Comparison of ENCODE assay signal across 32 cellular contexts in genomic region chr11:61176446-61176845, GRCh38. TPM values are rescaled to one million over a fixed set of nuclear protein-coding genes. Genes with fewer than 3 reads are reported as not detected.
"Had no signal": no experiment of that assay in that cellular context is flagged by ENCODE, and none has a peak within 500 bp of the region (broad histone marks: within the 10 kb centered on the region; RNA-seq: fewer than 3 reads in every experiment).

No MANE protein-coding gene starts in this region.

- DNase-seq: activated CD4-positive, alpha-beta memory T cell treated with anti-CD3 and anti-CD28 coated beads for 36 hours; activated CD4-positive, alpha-beta T cell treated with anti-CD3 and anti-CD28 coated beads for 36 hours; activated CD4-positive, alpha-beta T cell treated with anti-CD3 and anti-CD28 coated beads, Interleukin-2, amount 10 ng/mL, durations not matched to agents 24 days and 14 days; activated CD4-positive, CD25-positive, alpha-beta regulatory T cell; activated CD4-positive, CD25-positive, alpha-beta regulatory T cell treated with anti-CD3 and anti-CD28 coated beads, Interleukin-2, amount 50 U/mL, for 72 hours; activated CD8-positive, alpha-beta memory T cell treated with anti-CD3 and anti-CD28 coated beads, Interleukin-2, amount 10 ng/mL, durations not matched to agents 7 days and 5 days; activated CD8-positive, alpha-beta memory T cell treated with anti-CD3 and anti-CD28 coated beads, Interleukin-2, amount 50 U/mL, for 4 hours; activated CD8-positive, alpha-beta T cell treated with anti-CD3 and anti-CD28 coated beads, Interleukin-2, amount 10 ng/mL, durations not matched to agents 7 days and 5 days; activated effector memory CD4-positive, alpha-beta T cell treated with anti-CD3 and anti-CD28 coated beads, Interleukin-2, amount 50 U/mL, for 16 hours; activated naive CD4-positive, alpha-beta T cell treated with anti-CD3 and anti-CD28 coated beads for 36 hours; activated naive CD8-positive, alpha-beta T cell treated with anti-CD3 and anti-CD28 coated beads for 36 hours; activated naive CD8-positive, alpha-beta T cell treated with anti-CD3 and anti-CD28 coated beads, Interleukin-2, amount 50 U/mL, for 24 hours; activated T-cell treated with anti-CD3 and anti-CD28 coated beads, Interleukin-2, amount 50 U/mL, for 1 hour; activated T-cell treated with anti-CD3 and anti-CD28 coated beads, Interleukin-2, amount 50 U/mL, for 48 hours; adrenal gland; amygdala; aorta; body of pancreas; colonic mucosa; dermis blood vessel endothelial cell; effector CD4-positive, alpha-beta T cell; effector memory CD8-positive, alpha-beta T cell; erythroblast; foreskin keratinocyte; gastrocnemius medialis; T-helper 2 cell had no signal

- H3K9me3 Mint-ChIP-seq: activated naive CD4-positive, alpha-beta T cell treated with anti-CD3 and anti-CD28 coated beads, Interleukin-2, amount 50 U/mL, for 24 hours; activated naive CD8-positive, alpha-beta T cell treated with anti-CD3 and anti-CD28 coated beads, Interleukin-2, amount 50 U/mL, for 24 hours; effector memory CD8-positive, alpha-beta T cell had no signal

- H3K4me1 ChIP-seq: adrenal gland, colonic mucosa, esophagus muscularis mucosa, foreskin keratinocyte, gastrocnemius medialis had no signal

- H3K9me3 ChIP-seq: adrenal gland, body of pancreas, colonic mucosa, gastrocnemius medialis had no signal

- H3K36me3 ChIP-seq: adrenal gland, colonic mucosa, esophagus muscularis mucosa, gastrocnemius medialis had no signal

- H3K27ac ChIP-seq: adrenal gland, body of pancreas, colonic mucosa, esophagus muscularis mucosa, foreskin keratinocyte, gastrocnemius medialis had no signal

- H3K4me3 Mint-ChIP-seq: activated CD4-positive, alpha-beta memory T cell treated with anti-CD3 and anti-CD28 coated beads for 36 hours; activated CD4-positive, alpha-beta T cell treated with anti-CD3 and anti-CD28 coated beads for 36 hours; activated CD4-positive, alpha-beta T cell treated with anti-CD3 and anti-CD28 coated beads, Interleukin-2, amount 10 ng/mL, durations not matched to agents 24 days and 14 days; activated CD8-positive, alpha-beta memory T cell treated with anti-CD3 and anti-CD28 coated beads, Interleukin-2, amount 10 ng/mL, durations not matched to agents 7 days and 5 days; activated CD8-positive, alpha-beta T cell treated with anti-CD3 and anti-CD28 coated beads, Interleukin-2, amount 10 ng/mL, durations not matched to agents 7 days and 5 days; activated naive CD4-positive, alpha-beta T cell treated with anti-CD3 and anti-CD28 coated beads for 36 hours; activated naive CD4-positive, alpha-beta T cell treated with anti-CD3 and anti-CD28 coated beads, Interleukin-2, amount 50 U/mL, for 24 hours; activated naive CD8-positive, alpha-beta T cell treated with anti-CD3 and anti-CD28 coated beads for 36 hours; activated naive CD8-positive, alpha-beta T cell treated with anti-CD3 and anti-CD28 coated beads, Interleukin-2, amount 50 U/mL, for 24 hours; activated T-helper 1 cell treated with anti-CD3 and anti-CD28 coated beads, Interleukin-12 subunit alpha, Interleukin-12 subunit beta, Interleukin-2, Interleukin-4 antibody, amounts not matched to agents 30 ng/mL and 10 ng/mL and 1 ng/mL, durations not matched to agents 14 hours and 24 hours and 36 hours; effector memory CD8-positive, alpha-beta T cell had no signal

- H3K4me3 ChIP-seq: adrenal gland, body of pancreas, colonic mucosa, esophagus muscularis mucosa, gastrocnemius medialis had no signal

- ATAC-seq: activated CD4-positive, alpha-beta T cell treated with anti-CD3 and anti-CD28 coated beads for 36 hours; activated CD8-positive, alpha-beta memory T cell treated with anti-CD3 and anti-CD28 coated beads, Interleukin-2, amount 10 ng/mL, durations not matched to agents 7 days and 5 days; activated CD8-positive, alpha-beta T cell treated with anti-CD3 and anti-CD28 coated beads, Interleukin-2, amount 10 ng/mL, durations not matched to agents 7 days and 5 days; activated naive CD8-positive, alpha-beta T cell treated with anti-CD3 and anti-CD28 coated beads, Interleukin-2, amount 50 U/mL, for 24 hours; body of pancreas; effector memory CD8-positive, alpha-beta T cell; foreskin keratinocyte; gastrocnemius medialis had no signal

- H3K27me3 ChIP-seq: body of pancreas, colonic mucosa, gastrocnemius medialis had no signal

- H3K27me3 Mint-ChIP-seq: activated naive CD4-positive, alpha-beta T cell treated with anti-CD3 and anti-CD28 coated beads, Interleukin-2, amount 50 U/mL, for 24 hours; activated naive CD8-positive, alpha-beta T cell treated with anti-CD3 and anti-CD28 coated beads for 36 hours had no signal

- H3K27ac Mint-ChIP-seq: activated CD4-positive, alpha-beta memory T cell treated with anti-CD3 and anti-CD28 coated beads for 36 hours; activated CD4-positive, alpha-beta T cell treated with anti-CD3 and anti-CD28 coated beads for 36 hours; activated CD4-positive, alpha-beta T cell treated with anti-CD3 and anti-CD28 coated beads, Interleukin-2, amount 10 ng/mL, durations not matched to agents 24 days and 14 days; activated CD8-positive, alpha-beta memory T cell treated with anti-CD3 and anti-CD28 coated beads, Interleukin-2, amount 10 ng/mL, durations not matched to agents 7 days and 5 days; activated CD8-positive, alpha-beta T cell treated with anti-CD3 and anti-CD28 coated beads, Interleukin-2, amount 10 ng/mL, durations not matched to agents 7 days and 5 days; activated naive CD4-positive, alpha-beta T cell treated with anti-CD3 and anti-CD28 coated beads for 36 hours; activated naive CD4-positive, alpha-beta T cell treated with anti-CD3 and anti-CD28 coated beads, Interleukin-2, amount 50 U/mL, for 24 hours; activated naive CD8-positive, alpha-beta T cell treated with anti-CD3 and anti-CD28 coated beads for 36 hours; activated naive CD8-positive, alpha-beta T cell treated with anti-CD3 and anti-CD28 coated beads, Interleukin-2, amount 50 U/mL, for 24 hours; activated T-helper 1 cell treated with anti-CD3 and anti-CD28 coated beads, Interleukin-12 subunit alpha, Interleukin-12 subunit beta, Interleukin-2, Interleukin-4 antibody, amounts not matched to agents 30 ng/mL and 10 ng/mL and 1 ng/mL, durations not matched to agents 14 hours and 24 hours and 36 hours; activated T-helper 2 cell treated with anti-CD3 and anti-CD28 coated beads, Interferon-gamma antibody, Interleukin-2, Interleukin-4, amounts not matched to agents 10 μg/mL and 5 μg/mL and 100 μg/mL, durations not matched to agents 14 hours and 24 hours and 36 hours; effector memory CD8-positive, alpha-beta T cell had no signal

- H3K36me3 Mint-ChIP-seq: activated CD4-positive, alpha-beta memory T cell treated with anti-CD3 and anti-CD28 coated beads for 36 hours; activated CD8-positive, alpha-beta memory T cell treated with anti-CD3 and anti-CD28 coated beads, Interleukin-2, amount 10 ng/mL, durations not matched to agents 7 days and 5 days; activated naive CD4-positive, alpha-beta T cell treated with anti-CD3 and anti-CD28 coated beads, Interleukin-2, amount 50 U/mL, for 24 hours; activated naive CD8-positive, alpha-beta T cell treated with anti-CD3 and anti-CD28 coated beads for 36 hours had no signal

RNA-seq across cellular contexts. Expression of gene PGA3, which starts 26.9 kb away (rescaled TPM):
- total RNA-seq: activated CD4-positive, alpha-beta memory T cell treated with anti-CD3 and anti-CD28 coated beads for 36 hours; activated CD4-positive, alpha-beta T cell treated with anti-CD3 and anti-CD28 coated beads for 36 hours; activated CD4-positive, alpha-beta T cell treated with anti-CD3 and anti-CD28 coated beads, Interleukin-2, amount 10 ng/mL, durations not matched to agents 24 days and 14 days; activated CD8-positive, alpha-beta memory T cell treated with anti-CD3 and anti-CD28 coated beads for 36 hours; activated CD8-positive, alpha-beta memory T cell treated with anti-CD3 and anti-CD28 coated beads, Interleukin-2, amount 10 ng/mL, durations not matched to agents 7 days and 5 days; activated CD8-positive, alpha-beta T cell treated with anti-CD3 and anti-CD28 coated beads, Interleukin-2, amount 10 ng/mL, durations not matched to agents 7 days and 5 days; activated naive CD4-positive, alpha-beta T cell treated with anti-CD3 and anti-CD28 coated beads for 36 hours; activated naive CD8-positive, alpha-beta T cell treated with anti-CD3 and anti-CD28 coated beads for 36 hours; activated T-helper 1 cell treated with anti-CD3 and anti-CD28 coated beads, Interleukin-12 subunit alpha, Interleukin-12 subunit beta, Interleukin-2, Interleukin-4 antibody, amounts not matched to agents 30 ng/mL and 10 ng/mL and 1 ng/mL, durations not matched to agents 14 hours and 24 hours and 36 hours; activated T-helper 2 cell treated with anti-CD3 and anti-CD28 coated beads, Interferon-gamma antibody, Interleukin-2, Interleukin-4, amounts not matched to agents 10 μg/mL and 5 μg/mL and 100 μg/mL, durations not matched to agents 14 hours and 24 hours and 36 hours; dermis blood vessel endothelial cell; foreskin keratinocyte; gastrocnemius medialis; T-helper 1 cell treated with Interleukin-12 subunit alpha and Interleukin-12 subunit beta and Interleukin-4 antibody, amounts not matched to agents 30 ng/mL and 1 ng/mL, for 36 hours had no signal
- polyA plus RNA-seq: foreskin keratinocyte had no signal

RNA-seq across cellular contexts. Expression of gene PGA4, which starts 45.7 kb away (rescaled TPM):
- total RNA-seq: activated CD4-positive, alpha-beta memory T cell treated with anti-CD3 and anti-CD28 coated beads for 36 hours; activated CD4-positive, alpha-beta T cell treated with anti-CD3 and anti-CD28 coated beads for 36 hours; activated CD4-positive, alpha-beta T cell treated with anti-CD3 and anti-CD28 coated beads, Interleukin-2, amount 10 ng/mL, durations not matched to agents 24 days and 14 days; activated CD8-positive, alpha-beta memory T cell treated with anti-CD3 and anti-CD28 coated beads for 36 hours; activated CD8-positive, alpha-beta memory T cell treated with anti-CD3 and anti-CD28 coated beads, Interleukin-2, amount 10 ng/mL, durations not matched to agents 7 days and 5 days; activated CD8-positive, alpha-beta T cell treated with anti-CD3 and anti-CD28 coated beads, Interleukin-2, amount 10 ng/mL, durations not matched to agents 7 days and 5 days; activated naive CD4-positive, alpha-beta T cell treated with anti-CD3 and anti-CD28 coated beads for 36 hours; activated naive CD8-positive, alpha-beta T cell treated with anti-CD3 and anti-CD28 coated beads for 36 hours; activated T-helper 1 cell treated with anti-CD3 and anti-CD28 coated beads, Interleukin-12 subunit alpha, Interleukin-12 subunit beta, Interleukin-2, Interleukin-4 antibody, amounts not matched to agents 30 ng/mL and 10 ng/mL and 1 ng/mL, durations not matched to agents 14 hours and 24 hours and 36 hours; activated T-helper 2 cell treated with anti-CD3 and anti-CD28 coated beads, Interferon-gamma antibody, Interleukin-2, Interleukin-4, amounts not matched to agents 10 μg/mL and 5 μg/mL and 100 μg/mL, durations not matched to agents 14 hours and 24 hours and 36 hours; colonic mucosa; dermis blood vessel endothelial cell; foreskin keratinocyte; T-helper 1 cell treated with Interleukin-12 subunit alpha and Interleukin-12 subunit beta and Interleukin-4 antibody, amounts not matched to agents 30 ng/mL and 1 ng/mL, for 36 hours had no signal
- polyA plus RNA-seq: foreskin keratinocyte had no signal
